ENCODE assay signal across 12 cellular contexts in the genomic region with DNA sequence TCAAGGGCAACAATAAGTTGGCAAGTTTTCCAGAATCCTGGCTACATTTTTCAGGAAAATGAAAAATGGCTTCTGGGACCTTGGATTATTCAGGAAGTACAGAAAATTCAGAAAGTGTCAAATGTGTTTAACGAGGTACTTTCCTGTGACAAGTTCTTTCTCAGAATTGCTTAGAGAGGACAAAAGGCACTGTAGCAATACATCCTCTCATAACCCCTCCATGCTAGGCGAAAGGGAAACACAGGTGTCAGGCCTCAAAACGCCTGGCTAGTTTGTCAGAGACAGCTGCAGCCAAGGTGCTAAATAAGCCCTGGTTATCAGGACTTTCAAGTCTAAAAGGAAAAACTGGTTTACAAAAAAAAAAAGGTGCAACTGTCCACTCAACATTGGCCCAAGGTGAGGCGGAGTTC.
DNase-seq lines count a peak whose midpoint lies in the region; ATAC-seq and TF ChIP-seq lines count a peak whose summit lies in the region.
"Had no signal": no experiment of that assay in that cellular context is flagged by ENCODE, and none has a peak within 500 bp of the region (broad histone marks: within the 10 kb centered on the region; RNA-seq: fewer than 3 reads in every experiment).

No MANE protein-coding gene starts in this region.

- POLR2A ChIA-PET in WTC11 (lab: Charles Lee), result no interaction called here

- peak overlapping the region; percentile 38 for H3K27ac ChIP-seq in neutrophil

- peak; percentile 71 for DNase-seq in activated CD4-positive, alpha-beta T cell treated with anti-CD3 and anti-CD28 coated beads, Interleukin-2, amount 10 ng/mL, durations not matched to agents 24 days and 14 days
- DNase-seq in activated CD4-positive, alpha-beta T cell treated with anti-CD3 and anti-CD28 coated beads for 4 hours, result no peak
- no peak for DNase-seq in WTC11 (ENCODE audit: low spot score)
- DNase-seq in HAP-1 (ENCODE audit: low spot score in 2 of 2), result no peak
- DNase-seq in activated effector memory CD4-positive, alpha-beta T cell treated with anti-CD3 and anti-CD28 coated beads, Interleukin-2, amount 50 U/mL, for 16 hours, result no peak
- DNase-seq in DMS53 (lab: John Stamatoyannopoulos, UW), result no peak
- DNase-seq: head of caudate nucleus, NCI-H1105 had no signal

- in situ Hi-C loops in HAP-1 (cut with MboI; ENCODE audit: low sequenced_read_pairs), result no loop called here

- peak overlapping the region; percentile 52 for H3K4me3 Mint-ChIP-seq in activated CD4-positive, alpha-beta T cell treated with anti-CD3 and anti-CD28 coated beads, Interleukin-2, amount 10 ng/mL, durations not matched to agents 24 days and 14 days
- no peak overlapping the region for H3K4me3 Mint-ChIP-seq in WTC11

- peak overlapping the region; percentile 76 for H3K27ac Mint-ChIP-seq in activated CD4-positive, alpha-beta T cell treated with anti-CD3 and anti-CD28 coated beads, Interleukin-2, amount 10 ng/mL, durations not matched to agents 24 days and 14 days
- H3K27ac Mint-ChIP-seq in WTC11, result peak overlapping the region; percentile 42

- peaks cover 42% of the 10 kb centered on the region for H3K36me3 Mint-ChIP-seq in activated CD4-positive, alpha-beta T cell treated with anti-CD3 and anti-CD28 coated beads, Interleukin-2, amount 10 ng/mL, durations not matched to agents 24 days and 14 days (ENCODE audit: low read depth)
- H3K36me3 Mint-ChIP-seq in WTC11, result peaks cover 16% of the 10 kb centered on the region

- peaks cover 32% of the 10 kb centered on the region for H3K4me1 Mint-ChIP-seq in activated CD4-positive, alpha-beta T cell treated with anti-CD3 and anti-CD28 coated beads, Interleukin-2, amount 10 ng/mL, durations not matched to agents 24 days and 14 days
- peaks cover 40% of the 10 kb centered on the region for H3K4me1 Mint-ChIP-seq in WTC11

- CTCF ChIA-PET in WTC11 (lab: Charles Lee), result interaction anchor here (0.6 to 1.0 kb wide), 2 partner anchors 28 to 205 kb away, joined by 3 read pairs; no protein-coding TSS in a partner anchor

- no peak overlapping the region for H3K4me3 ChIP-seq in neutrophil (ENCODE audit: low read depth in 1 of 2, low read length in 1 of 2)
- no peak overlapping the region for H3K4me3 ChIP-seq in HAP-1
- H3K4me3 ChIP-seq: skin epidermis had no signal

- H3K27me3 ChIP-seq in neutrophil (no peaks in the 10 kb centered on the region), HAP-1 (ENCODE audit: low read depth) (no peaks in the 10 kb centered on the region)

- no peaks in the 10 kb centered on the region for H3K27me3 Mint-ChIP-seq in activated CD4-positive, alpha-beta T cell treated with anti-CD3 and anti-CD28 coated beads, Interleukin-2, amount 10 ng/mL, durations not matched to agents 24 days and 14 days
- H3K27me3 Mint-ChIP-seq in WTC11 (ENCODE audit: low read depth), result no peaks in the 10 kb centered on the region

- ATAC-seq in HG02588 (IDR thresholded peaks at IDR 0.05; ENCODE audit: unreplicated experiment), result peak; percentile 64
- no peak for ATAC-seq in WTC11
- ATAC-seq: Panc1 had no signal

- intact Hi-C loops in activated CD4-positive, alpha-beta T cell treated with anti-CD3 and anti-CD28 coated beads, Interleukin-2, amount 10 ng/mL, durations not matched to agents 24 days and 14 days (cut with micrococcal nuclease), result no loop called here

- peaks cover 9% of the 10 kb centered on the region for H3K9me3 Mint-ChIP-seq in activated CD4-positive, alpha-beta T cell treated with anti-CD3 and anti-CD28 coated beads, Interleukin-2, amount 10 ng/mL, durations not matched to agents 24 days and 14 days
- H3K9me3 Mint-ChIP-seq in WTC11, result no peaks in the 10 kb centered on the region

- peaks cover 27% of the 10 kb centered on the region for H3K36me3 ChIP-seq in neutrophil
- no peaks in the 10 kb centered on the region for H3K36me3 ChIP-seq in HAP-1 (replicated peaks)

- TF ChIP-seq CTCF in WTC11 (IDR thresholded peaks at IDR 0.05), result no peak
- no peak for TF ChIP-seq CTCF in neutrophil (IDR thresholded peaks at IDR 0.05)

- H3K9me3 ChIP-seq in neutrophil (no peaks in the 10 kb centered on the region), HAP-1 (no peaks in the 10 kb centered on the region)

- H3K4me1 ChIP-seq in neutrophil (ENCODE audit: control insufficient read depth in 1 of 2, insufficient read depth in 1 of 2, low read depth in 1 of 2, low read length in 1 of 2) (peaks cover 40 to 44% of the 10 kb centered on the region in 2 experiments), HAP-1 (peaks cover 16% of the 10 kb centered on the region)

TF ChIP-seq in WTC11, 78 proteins besides CTCF, POLR2A, EP300 and RAD21:
- no peak for TF ChIP-seq JUN (CRISPR knock-in tag; IDR thresholded peaks at IDR 0.05)
- TF ChIP-seq ZNF423 (CRISPR knock-in tag; IDR thresholded peaks at IDR 0.05), result no peak
- TF ChIP-seq MAX (CRISPR knock-in tag; IDR thresholded peaks at IDR 0.05), result no peak
